Comparison of ENCODE assay signal across 1 cellular context in genomic region chr12:57782608-57783465, GRCh38.
A peak's percentile ranks its signal among the peaks of the same experiment; 100 is the strongest.
TF ChIP-seq lines count a peak whose summit lies in the region.

Gene TSFM, plus strand, starts transcription at chr12:57782787. Its CDS starts 15 bp downstream, at chr12:57782802.

TF ChIP-seq in A549, 52 proteins besides CTCF, POLR2A, EP300 and RAD21 (continued from another document):
- no peak for TF ChIP-seq HOXB13 (CRISPR knock-in tag; IDR thresholded peaks at IDR 0.05; ENCODE audit: low read depth)
- no peak for TF ChIP-seq TFCP2L1 (CRISPR knock-in tag; IDR thresholded peaks at IDR 0.05)
- 0 out of 2 replicates have a peak, but pooled peaks have one; percentile 12 for TF ChIP-seq FOXS1 (CRISPR knock-in tag; IDR thresholded peaks at IDR 0.05)
- TF ChIP-seq SREBF2 (IDR thresholded peaks at IDR 0.05) = no peak
- no peak for TF ChIP-seq HMGXB4 (CRISPR knock-in tag; IDR thresholded peaks at IDR 0.05; ENCODE audit: borderline replicate concordance)
- TF ChIP-seq MAX (IDR thresholded peaks at IDR 0.05) = peak; percentile 95
- no peak for TF ChIP-seq HES2 (IDR thresholded peaks at IDR 0.05)
- TF ChIP-seq USF2 (IDR thresholded peaks at IDR 0.05) = no peak
- TF ChIP-seq MYC (IDR thresholded peaks at IDR 0.05; ENCODE audit: borderline replicate concordance, low read length) = peak; percentile 77; the same call in 1 of the 2 replicates
- no peak for TF ChIP-seq CHD4 (IDR thresholded peaks at IDR 0.05; ENCODE audit: borderline replicate concordance)
- peak; percentile 91; the same call in 1 of the 2 replicates for TF ChIP-seq PHF8 (IDR thresholded peaks at IDR 0.05; ENCODE audit: borderline replicate concordance, low read depth)
- TF ChIP-seq MAFK (IDR thresholded peaks at IDR 0.05; ENCODE audit: partially characterized antibody) = no peak
- TF ChIP-seq POLR2AphosphoS2 (conservative IDR thresholded peaks at IDR 0.05; ENCODE audit: low read length) = no peak
- no peak for TF ChIP-seq NPAS2 (CRISPR knock-in tag; IDR thresholded peaks at IDR 0.05; ENCODE audit: borderline replicate concordance)
- no peak for TF ChIP-seq CBX8 (IDR thresholded peaks at IDR 0.05)
- no peak for TF ChIP-seq BHLHE40 (IDR thresholded peaks at IDR 0.05; ENCODE audit: low read depth, low read length)
- peak; percentile 45; the same call in 1 of the 2 replicates for TF ChIP-seq PBX3 (IDR thresholded peaks at IDR 0.05)
- TF ChIP-seq ZSCAN20 (CRISPR knock-in tag; IDR thresholded peaks at IDR 0.05) = no peak
- no peak for TF ChIP-seq FOSL2 (IDR thresholded peaks at IDR 0.05)
- no peak for TF ChIP-seq FOSL2 (CRISPR knock-in tag; IDR thresholded peaks at IDR 0.05)
- TF ChIP-seq RFX5 (IDR thresholded peaks at IDR 0.05) = no peak
- no peak; the same call in 1 of the 2 replicates for TF ChIP-seq E2F6 (IDR thresholded peaks at IDR 0.05; ENCODE audit: borderline replicate concordance, low read depth)
- TF ChIP-seq RNF2 (IDR thresholded peaks at IDR 0.05; ENCODE audit: borderline replicate concordance, low read depth) = no peak
